ENCODE assay signal across 11 cellular contexts in the genomic region with DNA sequence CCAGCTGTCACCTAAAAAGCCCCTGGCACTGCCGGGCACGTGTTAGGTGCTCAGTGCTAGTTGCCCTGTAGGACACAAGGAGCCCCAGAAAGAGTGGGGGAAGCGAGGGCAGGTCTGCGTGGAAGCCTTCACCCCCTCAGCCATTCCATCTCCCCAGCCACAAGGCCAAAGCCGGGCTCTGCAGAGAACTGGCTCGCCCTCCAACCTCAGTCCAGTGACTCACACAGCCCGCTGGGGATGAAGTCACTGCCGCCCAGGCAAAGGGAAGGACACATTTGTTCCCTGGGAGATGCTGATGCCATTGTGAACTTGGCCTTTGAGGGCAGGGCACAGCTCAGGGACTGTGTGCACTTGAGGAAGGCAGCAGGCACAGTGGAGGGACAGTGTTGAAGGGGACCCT. TPM values are rescaled to one million over a fixed set of nuclear protein-coding genes. Genes with fewer than 3 reads are reported as not detected.
DNase-seq lines count a peak whose midpoint lies in the region; ATAC-seq, FAIRE-seq and TF ChIP-seq lines count a peak whose summit lies in the region.
"Had no signal": no experiment of that assay in that cellular context is flagged by ENCODE, and none has a peak within 500 bp of the region (broad histone marks: within the 10 kb centered on the region; RNA-seq: fewer than 3 reads in every experiment).

No MANE protein-coding gene starts in this region.

- H3K4me1 ChIP-seq in A549 (peaks cover 35% of the 10 kb centered on the region), HEK293 (ENCODE audit: control insufficient read depth, insufficient read depth, low read length) (no peaks in the 10 kb centered on the region; the same call in 1 of the 2 replicates), left lung (peaks cover 4 to 16% of the 10 kb centered on the region in 2 donors)

- ATAC-seq in A549 (peak; percentile 73 to 74), left lung (peak; percentile 58), HG03108 (IDR thresholded peaks at IDR 0.05; ENCODE audit: unreplicated experiment) (no peak)

- H3K4me3 ChIP-seq in A549 (no peak overlapping the region), HEK293 (ENCODE audit: low read depth, low read length) (no peak overlapping the region), astrocyte of the spinal cord (ENCODE audit: low read depth, low read length) (no peak overlapping the region), left lung (no peak overlapping the region)

- DNase-seq in A549 (ENCODE audit: low read depth in 1 of 2, low spot score in 1 of 2) (peak; percentile 40 to 50), astrocyte of the spinal cord (ENCODE audit: low read depth, low spot score) (peak; percentile 73), left lung (peak; percentile 76 to 81), NCI-H748 treated with DMSO at 0.1 percent for 48 hours (lab: John Stamatoyannopoulos, UW) (no peak), NCI-H69 (lab: John Stamatoyannopoulos, UW) (no peak), NCI-H2171 treated with DMSO at 0.1 percent for 48 hours (lab: John Stamatoyannopoulos, UW) (no peak)
- DNase-seq: activated CD8-positive, alpha-beta memory T cell treated with anti-CD3 and anti-CD28 coated beads, Interleukin-2, amount 50 U/mL, for 4 hours; DMS153; OCI-M1 had no signal

- no peak for TF ChIP-seq EP300 in A549 (IDR thresholded peaks at IDR 0.05)

- POLR2A ChIA-PET in A549 (lab: Yijun Ruan, JAX) (no interaction called here), HEK293 (lab: Yijun Ruan, JAX) (no interaction called here)

- intact Hi-C loops in left lung (cut with DNase I), result no loop called here

- 30% methylated on average over 6 of the region's 8 CpGs for WGBS in A549 (ENCODE audit: missing lambda C conversion rate)

- peak overlapping the region; percentile 47; the same call in 2 of the 3 replicates for H3K4me2 ChIP-seq in A549

- H3K27ac ChIP-seq in A549, result peak overlapping the region; percentile 24 to 53; a peak in 2 of 6 replicates
- no peak overlapping the region for H3K27ac ChIP-seq in HEK293 (ENCODE audit: extremely low read depth, low read depth, low read length)
- H3K27ac ChIP-seq in left lung, result no peak overlapping the region

- H3K36me3 ChIP-seq in HEK293 (ENCODE audit: control insufficient read depth in 2 of 2, insufficient read depth in 1 of 2, low read length in 2 of 2), result no peaks in the 10 kb centered on the region
- no peaks in the 10 kb centered on the region for H3K36me3 ChIP-seq in left lung

- no peak for TF ChIP-seq RAD21 in A549 (conservative IDR thresholded peaks at IDR 0.05 in 1 of 2, IDR thresholded peaks at IDR 0.05 in 1 of 2)

- TF ChIP-seq CTCF in A549 (IDR thresholded peaks at IDR 0.05) (no peak), HEK293 (tag by site-specific recombination; IDR thresholded peaks at IDR 0.05) (no peak), astrocyte of the spinal cord (IDR thresholded peaks at IDR 0.05; ENCODE audit: low read depth, low read length) (no peak), left lung (IDR thresholded peaks at IDR 0.05) (no peak)

- CTCF ChIA-PET in A549 (lab: Yijun Ruan, JAX) (interaction anchor here (1.2 kb wide), 1 partner anchor 11 kb away, joined by 3 read pairs; no protein-coding TSS in a partner anchor), HEK293 (lab: Yijun Ruan, JAX) (no interaction called here)

- in situ Hi-C loops in astrocyte of the spinal cord (cut with HindIII; ENCODE audit: low sequenced_read_pairs), result no loop called here

- H3K27me3 ChIP-seq in left lung, result no peaks in the 10 kb centered on the region

- no peak for TF ChIP-seq POLR2A in A549 (IDR thresholded peaks at IDR 0.05; ENCODE audit: low read length)

- no peak for FAIRE-seq in A549 (lab: Jason Lieb, UNC)

- H3K9me3 ChIP-seq in A549, result no peaks in the 10 kb centered on the region
- H3K9me3 ChIP-seq in HEK293 (ENCODE audit: control insufficient read depth, insufficient read depth, low read depth, low read length), result no peaks in the 10 kb centered on the region
- no peaks in the 10 kb centered on the region for H3K9me3 ChIP-seq in left lung

TF ChIP-seq in A549, 52 proteins besides CTCF, POLR2A, EP300 and RAD21 (continues in another document):
- TF ChIP-seq FOSB (CRISPR knock-in tag; IDR thresholded peaks at IDR 0.05) (no peak), NR3C1 (IDR thresholded peaks at IDR 0.05) (no peak), FOXS1 (CRISPR knock-in tag; IDR thresholded peaks at IDR 0.05) (no peak), FOSL2 (IDR thresholded peaks at IDR 0.05) (no peak), FOSL2 (CRISPR knock-in tag; IDR thresholded peaks at IDR 0.05) (no peak; the same call in 1 of the 2 replicates), GATA3 (IDR thresholded peaks at IDR 0.05; ENCODE audit: borderline replicate concordance) (no peak), TFCP2L1 (CRISPR knock-in tag; IDR thresholded peaks at IDR 0.05) (no peak), EHF (CRISPR knock-in tag; IDR thresholded peaks at IDR 0.05) (no peak), HDAC2 (IDR thresholded peaks at IDR 0.05) (no peak), JUNB (IDR thresholded peaks at IDR 0.05) (no peak), SREBF2 (IDR thresholded peaks at IDR 0.05) (no peak), HEYL (CRISPR knock-in tag; IDR thresholded peaks at IDR 0.05) (no peak), ZSCAN20 (CRISPR knock-in tag; IDR thresholded peaks at IDR 0.05) (no peak)
- TF ChIP-seq, protein P1, sequence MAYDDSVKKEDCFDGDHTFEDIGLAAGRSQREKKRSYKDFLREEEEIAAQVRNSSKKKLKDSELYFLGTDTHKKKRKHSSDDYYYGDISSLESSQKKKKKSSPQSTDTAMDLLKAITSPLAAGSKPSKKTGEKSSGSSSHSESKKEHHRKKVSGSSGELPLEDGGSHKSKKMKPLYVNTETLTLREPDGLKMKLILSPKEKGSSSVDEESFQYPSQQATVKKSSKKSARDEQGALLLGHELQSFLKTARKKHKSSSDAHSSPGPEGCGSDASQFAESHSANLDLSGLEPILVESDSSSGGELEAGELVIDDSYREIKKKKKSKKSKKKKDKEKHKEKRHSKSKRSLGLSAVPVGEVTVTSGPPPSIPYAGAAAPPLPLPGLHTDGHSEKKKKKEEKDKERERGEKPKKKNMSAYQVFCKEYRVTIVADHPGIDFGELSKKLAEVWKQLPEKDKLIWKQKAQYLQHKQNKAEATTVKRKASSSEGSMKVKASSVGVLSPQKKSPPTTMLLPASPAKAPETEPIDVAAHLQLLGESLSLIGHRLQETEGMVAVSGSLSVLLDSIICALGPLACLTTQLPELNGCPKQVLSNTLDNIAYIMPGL (CRISPR knock-in tag; IDR thresholded peaks at IDR 0.05; ENCODE audit: borderline replicate concordance), result no peak
- TF ChIP-seq, protein P2, sequence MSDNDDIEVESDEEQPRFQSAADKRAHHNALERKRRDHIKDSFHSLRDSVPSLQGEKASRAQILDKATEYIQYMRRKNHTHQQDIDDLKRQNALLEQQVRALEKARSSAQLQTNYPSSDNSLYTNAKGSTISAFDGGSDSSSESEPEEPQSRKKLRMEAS (IDR thresholded peaks at IDR 0.05), result no peak

TF ChIP-seq in HEK293, 187 proteins besides CTCF, POLR2A, EP300 and RAD21:
- TF ChIP-seq ZNF623 (tag by site-specific recombination; IDR thresholded peaks at IDR 0.05) (no peak), ZBTB48 (tag by site-specific recombination; IDR thresholded peaks at IDR 0.05) (peak; percentile 29; the same call in 1 of the 2 replicates), ZNF600 (tag by site-specific recombination; IDR thresholded peaks at IDR 0.05) (peak; percentile 29; the same call in 1 of the 2 replicates), EGR2 (tag by site-specific recombination; IDR thresholded peaks at IDR 0.05; ENCODE audit: low read depth) (peak; percentile 16; the same call in 1 of the 2 replicates), ZNF654 (tag by site-specific recombination; IDR thresholded peaks at IDR 0.05; ENCODE audit: low read depth) (no peak), ZNF791 (tag by site-specific recombination; IDR thresholded peaks at IDR 0.05) (no peak), SP7 (tag by site-specific recombination; IDR thresholded peaks at IDR 0.05) (peak; percentile 32; the same call in 1 of the 2 replicates), ZFHX2 (tag by site-specific recombination; conservative IDR thresholded peaks at IDR 0.05) (peak; percentile 49), ZNF37A (tag by site-specific recombination; IDR thresholded peaks at IDR 0.05) (no peak)
- TF ChIP-seq, protein P3, sequence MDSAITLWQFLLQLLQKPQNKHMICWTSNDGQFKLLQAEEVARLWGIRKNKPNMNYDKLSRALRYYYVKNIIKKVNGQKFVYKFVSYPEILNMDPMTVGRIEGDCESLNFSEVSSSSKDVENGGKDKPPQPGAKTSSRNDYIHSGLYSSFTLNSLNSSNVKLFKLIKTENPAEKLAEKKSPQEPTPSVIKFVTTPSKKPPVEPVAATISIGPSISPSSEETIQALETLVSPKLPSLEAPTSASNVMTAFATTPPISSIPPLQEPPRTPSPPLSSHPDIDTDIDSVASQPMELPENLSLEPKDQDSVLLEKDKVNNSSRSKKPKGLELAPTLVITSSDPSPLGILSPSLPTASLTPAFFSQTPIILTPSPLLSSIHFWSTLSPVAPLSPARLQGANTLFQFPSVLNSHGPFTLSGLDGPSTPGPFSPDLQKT (IDR thresholded peaks at IDR 0.05; ENCODE audit: borderline replicate concordance, low read depth, low read length), result no peak
- TF ChIP-seq, protein P4, sequence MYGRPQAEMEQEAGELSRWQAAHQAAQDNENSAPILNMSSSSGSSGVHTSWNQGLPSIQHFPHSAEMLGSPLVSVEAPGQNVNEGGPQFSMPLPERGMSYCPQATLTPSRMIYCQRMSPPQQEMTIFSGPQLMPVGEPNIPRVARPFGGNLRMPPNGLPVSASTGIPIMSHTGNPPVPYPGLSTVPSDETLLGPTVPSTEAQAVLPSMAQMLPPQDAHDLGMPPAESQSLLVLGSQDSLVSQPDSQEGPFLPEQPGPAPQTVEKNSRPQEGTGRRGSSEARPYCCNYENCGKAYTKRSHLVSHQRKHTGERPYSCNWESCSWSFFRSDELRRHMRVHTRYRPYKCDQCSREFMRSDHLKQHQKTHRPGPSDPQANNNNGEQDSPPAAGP (tag by site-specific recombination; IDR thresholded peaks at IDR 0.05), result peak; percentile 84; the same call in 1 of the 2 replicates

RNA-seq across cellular contexts. Expression of a gene that starts 48.1 kb away (rescaled TPM):
- polyA plus RNA-seq in A549 (2011; rRNA removed), result 3.7 and 5.8 TPM in 2 replicates
- 6.7 and 9.6 TPM in 2 replicates for polyA plus RNA-seq in A549 (2012; cell fraction: cytosol; rRNA removed)
- 17.5 and 17.8 TPM in 2 replicates for polyA plus RNA-seq in A549 (2012; cell fraction: nucleus; rRNA removed)
- 10.2 to 10.7 TPM (median 10.5 TPM) in 3 replicates for polyA plus RNA-seq in A549 (2017; fragmentation: RNase III; extraction: RNeasy Plus Mini Kit Qiagen cat#74134 plus additional on column Dnase treatment)
- 7.4 and 9.4 TPM in 2 replicates for polyA minus RNA-seq in A549 (2011; rRNA and poly(A)+ RNA removed)
- total RNA-seq in left lung, result 10 to 100 TPM; 38.7 to 57.0 TPM

Comparison
In these comparisons a context has a peak if more than half of its experiments do, and no peak if none do; other contexts are left out.
1. DNase-seq: peak in A549 (2 of 2), astrocyte of the spinal cord (single experiment) and left lung (2 of 2); none in NCI-H748 treated with DMSO at 0.1 percent for 48 hours (single experiment), NCI-H69 (single experiment) and NCI-H2171 treated with DMSO at 0.1 percent for 48 hours (single experiment).
2. H3K27ac ChIP-seq: peak in A549 (2 of 2); none in HEK293 (single experiment) and left lung (0 of 2).